10 cellular contexts compared by ENCODE assay signal in genomic region chr1:226135059-226135651, GRCh38. TPM values are rescaled to one million over a fixed set of nuclear protein-coding genes. Genes with fewer than 3 reads are reported as not detected.
A peak's percentile ranks its signal among the peaks of the same experiment; 100 is the strongest.
DNase-seq lines count a peak whose midpoint lies in the region; ATAC-seq and TF ChIP-seq lines count a peak whose summit lies in the region.
"Had no signal": no experiment of that assay in that cellular context is flagged by ENCODE, and none has a peak within 500 bp of the region (broad histone marks: within the 10 kb centered on the region; RNA-seq: fewer than 3 reads in every experiment).

No MANE protein-coding gene starts in this region.

- CTCF ChIA-PET in WTC11 (lab: Charles Lee), result interaction anchor here (1.5 to 2.6 kb wide), 3 partner anchors 9 to 62 kb away, joined by 3 to 33 read pairs (median 6); no protein-coding TSS in a partner anchor

- POLR2A ChIA-PET in WTC11 (lab: Charles Lee), result no interaction called here

- H3K4me1 ChIP-seq in thoracic aorta (ENCODE audit: control insufficient read depth in 1 of 2, low read depth in 2 of 2), result peaks cover 7 to 15% of the 10 kb centered on the region in 2 donors

- peaks cover 27% of the 10 kb centered on the region for H3K4me1 Mint-ChIP-seq in WTC11

- in situ Hi-C loops in GM13976 (cut with MboI; ENCODE audit: low sequenced_read_pairs, unreplicated experiment), result no loop called here

- no peaks in the 10 kb centered on the region for H3K36me3 Mint-ChIP-seq in WTC11
- H3K36me3 Mint-ChIP-seq: mesothelial cell of epicardium had no signal

- no peaks in the 10 kb centered on the region for H3K27me3 ChIP-seq in thoracic aorta (replicated peaks; ENCODE audit: insufficient read depth)

- H3K27me3 Mint-ChIP-seq in WTC11 (ENCODE audit: low read depth), result no peaks in the 10 kb centered on the region
- H3K27me3 Mint-ChIP-seq: dendritic cell treated with granulocyte-macrophage colony-stimulating factor and Interleukin-4, amounts not matched to agents 40 ng/mL and 50 ng/mL, for 4 days had no signal

- H3K36me3 ChIP-seq in thoracic aorta, result no peaks in the 10 kb centered on the region

- H3K9me3 ChIP-seq in thoracic aorta, result no peaks in the 10 kb centered on the region

- H3K4me3 ChIP-seq in thoracic aorta, result peak overlapping the region; percentile 57

- no peak overlapping the region for H3K4me3 Mint-ChIP-seq in WTC11
- H3K4me3 Mint-ChIP-seq: dendritic cell treated with granulocyte-macrophage colony-stimulating factor and Interleukin-4, amounts not matched to agents 40 ng/mL and 50 ng/mL, for 4 days; mesothelial cell of epicardium had no signal

- ATAC-seq in WTC11 (peak; percentile 31), thoracic aorta (ENCODE audit: insufficient number of reproducible peaks, low FRiP score, low read depth) (no peak)

- H3K27ac Mint-ChIP-seq in WTC11, result no peak overlapping the region; the same call in 1 of the 2 replicates
- H3K27ac Mint-ChIP-seq: dendritic cell treated with granulocyte-macrophage colony-stimulating factor and Interleukin-4, amounts not matched to agents 40 ng/mL and 50 ng/mL, for 4 days; mesothelial cell of epicardium had no signal

- DNase-seq in NCI-H1105 (lab: John Stamatoyannopoulos, UW) (peak; percentile 68), WTC11 (ENCODE audit: low spot score) (no peak), iPS-NIHi11 (ENCODE audit: low spot score) (peak; percentile 35), thoracic aorta (ENCODE audit: low spot score) (no peak), GM13976 (ENCODE audit: low spot score) (no peak), Ammon's horn (ENCODE audit: low spot score) (no peak)
- no peak for DNase-seq in stimulated activated CD4-positive, alpha-beta T cell treated with anti-CD3 and anti-CD28 coated beads, Interleukin-4, amount 100 ng/mL, for 24 hours
- DNase-seq: NCI-H2171 had no signal

- TF ChIP-seq CTCF in WTC11 (IDR thresholded peaks at IDR 0.05) (no peak), thoracic aorta (IDR thresholded peaks at IDR 0.05) (no peak), GM13976 (IDR thresholded peaks at IDR 0.05; ENCODE audit: borderline replicate concordance, control extremely low read depth, extremely low read depth, insufficient read depth, missing control alignments) (no peak)

- no peak overlapping the region for H3K27ac ChIP-seq in thoracic aorta

- H3K9me3 Mint-ChIP-seq in WTC11, result peaks cover 6% of the 10 kb centered on the region
- H3K9me3 Mint-ChIP-seq: dendritic cell treated with granulocyte-macrophage colony-stimulating factor and Interleukin-4, amounts not matched to agents 40 ng/mL and 50 ng/mL, for 4 days had no signal

TF ChIP-seq in WTC11, 78 proteins besides CTCF, POLR2A, EP300 and RAD21:
- TF ChIP-seq PREB (CRISPR knock-in tag; IDR thresholded peaks at IDR 0.05; ENCODE audit: borderline replicate concordance) (no peak), ZSCAN18 (CRISPR knock-in tag; IDR thresholded peaks at IDR 0.05) (no peak), NR3C1 (CRISPR knock-in tag; conservative IDR thresholded peaks at IDR 0.05; ENCODE audit: low read depth) (no peak), ZNF396 (CRISPR knock-in tag; IDR thresholded peaks at IDR 0.05; ENCODE audit: borderline replicate concordance) (no peak), NFATC4 (CRISPR knock-in tag; IDR thresholded peaks at IDR 0.05) (no peak), GABPB1 (CRISPR knock-in tag; IDR thresholded peaks at IDR 0.05) (no peak; the same call in 1 of the 2 replicates), FOXP4 (CRISPR knock-in tag; IDR thresholded peaks at IDR 0.05) (no peak), CDX4 (CRISPR knock-in tag; IDR thresholded peaks at IDR 0.05; ENCODE audit: borderline replicate concordance) (no peak), ATF2 (CRISPR knock-in tag; IDR thresholded peaks at IDR 0.05; ENCODE audit: borderline replicate concordance, low read depth) (no peak)
TF ChIP-seq in WTC11: peak in this region for 0.

RNA-seq across cellular contexts. Expression of gene ACBD3, which starts 51.4 kb away (rescaled TPM):
- total RNA-seq in WTC11 (2021) (30.5 to 38.9 TPM (median 31.1 TPM) in 3 replicates), thoracic aorta (10 to 100 TPM; 44.7 to 59.8 TPM)

Comparison
In these comparisons a context has a peak if more than half of its experiments do, and no peak if none do; other contexts are left out.
1. DNase-seq: peak in NCI-H1105 (single experiment) and iPS-NIHi11 (single experiment); none in WTC11 (single experiment), thoracic aorta (single experiment), stimulated activated CD4-positive, alpha-beta T cell treated with anti-CD3 and anti-CD28 coated beads, Interleukin-4, amount 100 ng/mL, for 24 hours (single experiment), GM13976 (single experiment) and Ammon's horn (single experiment).